ENCODE assay signal across 35 cellular contexts in the genomic region with DNA sequence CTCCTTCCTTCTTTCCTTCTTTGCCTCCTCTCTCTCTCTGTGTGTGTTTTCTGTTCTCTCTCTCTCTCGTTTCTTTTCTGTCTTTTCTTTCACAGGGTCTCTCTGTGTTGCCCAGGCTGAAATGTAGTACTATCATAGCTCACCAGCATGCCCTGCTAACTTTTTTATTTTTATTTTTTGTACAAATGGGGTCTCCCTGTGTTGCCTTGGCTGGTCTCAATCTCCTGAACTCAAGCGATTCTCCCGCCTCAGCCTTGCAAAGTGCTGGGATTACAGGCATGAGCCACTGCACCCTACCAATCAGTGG. TPM values are rescaled to one million over a fixed set of nuclear protein-coding genes. Genes with fewer than 3 reads are reported as not detected.
"Had no signal": no experiment of that assay in that cellular context is flagged by ENCODE, and none has a peak within 500 bp of the region (broad histone marks: within the 10 kb centered on the region; RNA-seq: fewer than 3 reads in every experiment).

No MANE protein-coding gene starts in this region.

- H3K4me3 Mint-ChIP-seq: activated B cell treated with CpG ODN at 0.5 μM for 24 hours; activated CD4-positive, alpha-beta memory T cell treated with anti-CD3 and anti-CD28 coated beads for 36 hours; activated naive CD4-positive, alpha-beta T cell treated with anti-CD3 and anti-CD28 coated beads, Interleukin-2, amount 10 ng/mL, durations not matched to agents 7 days and 5 days; activated naive CD8-positive, alpha-beta T cell; activated naive CD8-positive, alpha-beta T cell treated with anti-CD3 and anti-CD28 coated beads, Interleukin-2, amount 50 U/mL, for 24 hours; central memory CD8-positive, alpha-beta T cell; T-cell; T-helper 17 cell had no signal

- H3K9me3 Mint-ChIP-seq: activated B cell treated with CpG ODN at 0.5 μM for 24 hours; activated CD4-positive, alpha-beta memory T cell treated with anti-CD3 and anti-CD28 coated beads for 36 hours; activated naive CD4-positive, alpha-beta T cell treated with anti-CD3 and anti-CD28 coated beads, Interleukin-2, amount 10 ng/mL, durations not matched to agents 7 days and 5 days; activated naive CD8-positive, alpha-beta T cell treated with anti-CD3 and anti-CD28 coated beads, Interleukin-2, amount 50 U/mL, for 24 hours; central memory CD8-positive, alpha-beta T cell; T-cell had no signal

- H3K27ac ChIP-seq: brain microvascular endothelial cell, KMS-11, RWPE1, VCaP had no signal

- H3K27me3 Mint-ChIP-seq: activated B cell treated with CpG ODN at 0.5 μM for 24 hours; activated CD4-positive, alpha-beta memory T cell treated with anti-CD3 and anti-CD28 coated beads for 36 hours; activated naive CD4-positive, alpha-beta T cell treated with anti-CD3 and anti-CD28 coated beads, Interleukin-2, amount 10 ng/mL, durations not matched to agents 7 days and 5 days; activated naive CD8-positive, alpha-beta T cell; activated naive CD8-positive, alpha-beta T cell treated with anti-CD3 and anti-CD28 coated beads, Interleukin-2, amount 50 U/mL, for 24 hours; central memory CD8-positive, alpha-beta T cell; T-cell had no signal

- H3K4me2 ChIP-seq: KMS-11 had no signal

- ATAC-seq: activated naive CD8-positive, alpha-beta T cell treated with anti-CD3 and anti-CD28 coated beads, Interleukin-2, amount 50 U/mL, for 24 hours; Right ventricle myocardium inferior; T-cell; T-helper 17 cell had no signal

- DNase-seq: activated B cell treated with CpG ODN at 0.5 μM for 24 hours; activated CD4-positive, alpha-beta memory T cell treated with anti-CD3 and anti-CD28 coated beads for 36 hours; activated CD4-positive, alpha-beta T cell treated with anti-CD3 and anti-CD28 coated beads for 4 hours; activated CD4-positive, alpha-beta T cell treated with anti-CD3 and anti-CD28 coated beads, Interleukin-2, amount 50 U/mL, for 1 hour; activated CD4-positive, CD25-positive, alpha-beta regulatory T cell treated with anti-CD3 and anti-CD28 coated beads, Interleukin-2, amount 50 U/mL, for 72 hours; activated gamma-delta T cell treated with Interleukin-2 at 50 U/mL for 16 hours; activated naive CD4-positive, alpha-beta T cell treated with anti-CD3 and anti-CD28 coated beads, Interleukin-2, amount 10 ng/mL, durations not matched to agents 7 days and 5 days; activated naive CD8-positive, alpha-beta T cell treated with anti-CD3 and anti-CD28 coated beads, Interleukin-2, amount 50 U/mL, for 24 hours; activated T-cell treated with anti-CD3 and anti-CD28 coated beads, Interleukin-2, amount 50 U/mL, for 1 hour; aorta; brain microvascular endothelial cell; MM.1S; MV-4-11; NCI-H1092; NCI-H1436 treated with DMSO at 0.1 percent for 48 hours; NCI-H1694 treated with DMSO at 0.1 percent for 48 hours; NCI-H2029 treated with DMSO at 0.1 percent for 48 hours; NCI-H2107; NCI-H2171; NCI-H510A; NCI-H526; NCI-H748 treated with DMSO at 0.1 percent for 48 hours; NK-92 treated with Interleukin-12 subunit alpha and Interleukin-12 subunit beta, amount 100 ng/mL, for 24 hours; PC-3; SIG-M5; T-cell; T-helper 17 cell had no signal

- H3K36me3 ChIP-seq: brain microvascular endothelial cell had no signal

- H3K9ac ChIP-seq: KMS-11 had no signal

- H3K4me1 Mint-ChIP-seq: activated B cell treated with CpG ODN at 0.5 μM for 24 hours; activated naive CD4-positive, alpha-beta T cell treated with anti-CD3 and anti-CD28 coated beads, Interleukin-2, amount 10 ng/mL, durations not matched to agents 7 days and 5 days; central memory CD8-positive, alpha-beta T cell had no signal

- H3K27me3 ChIP-seq: brain microvascular endothelial cell had no signal

- H3K27ac Mint-ChIP-seq: activated B cell treated with CpG ODN at 0.5 μM for 24 hours; activated CD4-positive, alpha-beta memory T cell treated with anti-CD3 and anti-CD28 coated beads for 36 hours; activated naive CD4-positive, alpha-beta T cell treated with anti-CD3 and anti-CD28 coated beads, Interleukin-2, amount 10 ng/mL, durations not matched to agents 7 days and 5 days; activated naive CD8-positive, alpha-beta T cell; activated naive CD8-positive, alpha-beta T cell treated with anti-CD3 and anti-CD28 coated beads, Interleukin-2, amount 50 U/mL, for 24 hours; T-cell; T-helper 17 cell had no signal

RNA-seq across cellular contexts. Expression of gene SLC5A11, which starts 1.5 kb away (rescaled TPM):
- total RNA-seq: aorta, LHCN-M2, Right ventricle myocardium inferior, SK-MEL-5 had no signal
